ENCODE assay signal across 7 cellular contexts in genomic region chrX:71416260-71416659, GRCh38. TPM values are rescaled to one million over a fixed set of nuclear protein-coding genes. Genes with fewer than 3 reads are reported as not detected.
DNase-seq lines count a peak whose midpoint lies in the region; ATAC-seq, FAIRE-seq and TF ChIP-seq lines count a peak whose summit lies in the region.
"Not testable (repeated sequence)": the region's sequence is repeated elsewhere in the genome, so short reads cannot be mapped to it uniquely, and the experiment has no call there.

No MANE protein-coding gene starts in this region.

- in situ Hi-C loops in GM12878 (cut with MboI) = not testable (repeated sequence)

- H3K36me3 ChIP-seq in GM12878 (ENCODE audit: control insufficient read depth in 2 of 2, insufficient read depth in 2 of 2, low read length in 1 of 2); endothelial cell of umbilical vein (ENCODE audit: control insufficient read depth in 2 of 2, extremely low read depth in 1 of 2, insufficient read depth in 2 of 2, low read length in 2 of 2): not testable (repeated sequence)

- H4K20me1 ChIP-seq in GM12878 (ENCODE audit: control insufficient read depth, insufficient read depth); endothelial cell of umbilical vein (replicated peaks; ENCODE audit: control insufficient read depth, extremely low read depth, insufficient read depth, low read length): not testable (repeated sequence)

- ATAC-seq in SK-N-SH treated with all-trans-retinoic acid at 6 μM for 48 hours = peak; percentile 65; the same call in 2 of the 3 replicates
- peak; percentile 50; the same call in 2 of the 3 replicates for ATAC-seq in GM12878
- ATAC-seq in left lobe of liver = peak; percentile 47
- peak; percentile 50 for ATAC-seq in stimulated activated naive CD8-positive, alpha-beta T cell treated with anti-CD3 and anti-CD28 coated beads, Interleukin-15, amount 100 ng/mL, for 72 hours

- not testable (repeated sequence) for H3K27ac Mint-ChIP-seq in stimulated activated naive CD8-positive, alpha-beta T cell treated with anti-CD3 and anti-CD28 coated beads, Interleukin-15, amount 100 ng/mL, for 72 hours

- not testable (repeated sequence) for H3K79me2 ChIP-seq in GM12878 (ENCODE audit: control insufficient read depth, insufficient read depth, low read length); endothelial cell of umbilical vein (ENCODE audit: control insufficient read depth, insufficient read depth, low read length)

- not testable (repeated sequence) for H3K9me3 Mint-ChIP-seq in stimulated activated naive CD8-positive, alpha-beta T cell treated with anti-CD3 and anti-CD28 coated beads, Interleukin-15, amount 100 ng/mL, for 72 hours

- not testable (repeated sequence) for BruUV-seq in GM12878 (replicated peaks; lab: Mats Ljungman, UMichigan); endothelial cell of umbilical vein (replicated peaks; lab: Mats Ljungman, UMichigan)

- not testable (repeated sequence) for TF ChIP-seq CTCF in GM12878 (IDR thresholded peaks at IDR 0.05 in 2 of 3, conservative IDR thresholded peaks at IDR 0.05 in 1 of 3; ENCODE audit: control insufficient read depth in 2 of 3, extremely low read depth in 1 of 3, insufficient read depth in 1 of 3, low read depth in 3 of 3, low read length in 3 of 3); endothelial cell of umbilical vein (IDR thresholded peaks at IDR 0.05; ENCODE audit: extremely low read depth in 1 of 2, insufficient read depth in 1 of 2, low read depth in 1 of 2, low read length in 2 of 2)

- not testable (repeated sequence) for DNase-seq in GM18507 (ENCODE audit: extremely low spot score, insufficient read length, low read depth); GM12878 (ENCODE audit: low read depth, low spot score); endothelial cell of umbilical vein (ENCODE audit: low read depth, low spot score); left lobe of liver (ENCODE audit: low spot score); stimulated activated naive CD8-positive, alpha-beta T cell treated with anti-CD3 and anti-CD28 coated beads, Interleukin-15, amount 100 ng/mL, for 72 hours
- peak; percentile 17 for DNase-seq in NCI-H1694 (lab: John Stamatoyannopoulos, UW)

- WGBS in GM12878 (ENCODE audit: insufficient coverage, insufficient replicate concordance, low lambda C conversion rate, missing lambda C conversion rate) = 43% methylated on average over 4 of the region's 5 CpGs

- H2AFZ ChIP-seq in GM12878 (ENCODE audit: control insufficient read depth, low read depth, low read length); endothelial cell of umbilical vein (ENCODE audit: low read depth, low read length): not testable (repeated sequence)

- SMC1A ChIA-PET in GM12878 (lab: Charles Lee; ENCODE audit: uncharacterized antibody, unreplicated experiment) = not testable (repeated sequence)

- FAIRE-seq in GM18507 (lab: Jason Lieb, UNC) = peak; percentile 69
- not testable (repeated sequence) for FAIRE-seq in GM12878 (lab: Jason Lieb, UNC)
- FAIRE-seq in endothelial cell of umbilical vein (lab: Jason Lieb, UNC) = peak; percentile 59

- intact Hi-C loops in GM12878 (cut with micrococcal nuclease; ENCODE audit: unreplicated experiment); endothelial cell of umbilical vein (cut with micrococcal nuclease): not testable (repeated sequence)

- RAD21 ChIA-PET in GM12878 (lab: Charles Lee; ENCODE audit: unreplicated experiment) = not testable (repeated sequence)

- TF ChIP-seq POLR2A in GM12878 (IDR thresholded peaks at IDR 0.05; ENCODE audit: low read depth, low read length); endothelial cell of umbilical vein (IDR thresholded peaks at IDR 0.05; ENCODE audit: low read depth, low read length): not testable (repeated sequence)

- not testable (repeated sequence) for H3K4me1 ChIP-seq in GM12878 (ENCODE audit: control insufficient read depth, insufficient read depth, low read length); endothelial cell of umbilical vein (ENCODE audit: control insufficient read depth, extremely low read depth, insufficient read depth, low read length)

- CTCF ChIA-PET in GM12878 (lab: Yijun Ruan, JAX); endothelial cell of umbilical vein (lab: Charles Lee): not testable (repeated sequence)

- TF ChIP-seq EP300 in GM12878 (IDR thresholded peaks at IDR 0.05; ENCODE audit: borderline replicate concordance in 1 of 2, control insufficient read depth in 1 of 2, low read depth in 2 of 2, low read length in 2 of 2) = not testable (repeated sequence)

- not testable (repeated sequence) for H3K9me1 ChIP-seq in endothelial cell of umbilical vein (replicated peaks; ENCODE audit: control insufficient read depth, extremely low read depth, insufficient read depth, low read length)

- POLR2A ChIA-PET in GM12878 (lab: Charles Lee); endothelial cell of umbilical vein (lab: Charles Lee): not testable (repeated sequence)

- H3K4me3 ChIP-seq in GM12878; endothelial cell of umbilical vein (replicated peaks in 1 of 3; ENCODE audit: insufficient read depth in 1 of 3, low read depth in 1 of 3, low read length in 3 of 3): not testable (repeated sequence)

- H3K4me1 Mint-ChIP-seq in stimulated activated naive CD8-positive, alpha-beta T cell treated with anti-CD3 and anti-CD28 coated beads, Interleukin-15, amount 100 ng/mL, for 72 hours = not testable (repeated sequence)

- H3K4me3 Mint-ChIP-seq in stimulated activated naive CD8-positive, alpha-beta T cell treated with anti-CD3 and anti-CD28 coated beads, Interleukin-15, amount 100 ng/mL, for 72 hours = not testable (repeated sequence)

- not testable (repeated sequence) for H3K9me3 ChIP-seq in GM12878 (replicated peaks; ENCODE audit: control insufficient read depth, insufficient read depth, low read length); endothelial cell of umbilical vein (replicated peaks; ENCODE audit: control insufficient read depth, insufficient read depth, low read length)

- not testable (repeated sequence) for H3K27me3 Mint-ChIP-seq in stimulated activated naive CD8-positive, alpha-beta T cell treated with anti-CD3 and anti-CD28 coated beads, Interleukin-15, amount 100 ng/mL, for 72 hours

- H3K4me2 ChIP-seq in GM12878 (ENCODE audit: control insufficient read depth, insufficient read depth); endothelial cell of umbilical vein (ENCODE audit: insufficient read depth, low read length): not testable (repeated sequence)

- not testable (repeated sequence) for H3K27me3 ChIP-seq in GM12878 (replicated peaks in 1 of 2; ENCODE audit: control insufficient read depth in 2 of 2, insufficient read depth in 2 of 2, low read length in 1 of 2); endothelial cell of umbilical vein (ENCODE audit: control insufficient read depth in 2 of 2, insufficient read depth in 2 of 2, low read length in 2 of 2)

- H3K9ac ChIP-seq in GM12878 (ENCODE audit: control insufficient read depth, insufficient read depth, low read length); endothelial cell of umbilical vein (replicated peaks; ENCODE audit: extremely low read depth, insufficient read depth, low read length): not testable (repeated sequence)

- dilution Hi-C loops in endothelial cell of umbilical vein (cut with MboI; ENCODE audit: extremely low pct_ligation_motif_present, low sequenced_read_pairs) = not testable (repeated sequence)

- H3K27ac ChIP-seq in GM12878 (ENCODE audit: control insufficient read depth, insufficient read depth); endothelial cell of umbilical vein (ENCODE audit: insufficient read depth, low read depth, low read length): not testable (repeated sequence)

- not testable (repeated sequence) for TF ChIP-seq RAD21 in GM12878 (IDR thresholded peaks at IDR 0.05; ENCODE audit: insufficient read depth, low read depth, low read length)

RNA-seq across cellular contexts. Expression of gene TAF1, which starts 50.1 kb away (rescaled TPM):
- 139 and 148 TPM in 2 replicates for total RNA-seq in GM12878 (2013; cell fraction: nucleolus; rRNA removed)
- total RNA-seq in GM12878 (2014; rRNA removed) = 20.9 and 24.3 TPM in 2 replicates
- 24.2 and 25.2 TPM in 2 replicates for total RNA-seq in GM12878 (2014; rRNA removed; fragmentation: Illumina TruSeq; extraction: Trizol)
- 19.4 and 23.4 TPM in 2 replicates for total RNA-seq in GM12878 (2021)
- polyA plus RNA-seq in GM12878 (2011; ENCODE audit: low read depth) = 14.8 TPM
- 17.1 and 21.5 TPM in 2 replicates for polyA plus RNA-seq in GM12878 (2011; rRNA removed)
- 13.6 and 14.4 TPM in 2 replicates for polyA plus RNA-seq in GM12878 (2011; cell fraction: cytosol; rRNA removed)
- polyA plus RNA-seq in GM12878 (2011; cell fraction: nucleus; rRNA removed) = 16.0 and 28.1 TPM in 2 replicates
- 20.0 and 20.8 TPM in 2 replicates for polyA plus RNA-seq in GM12878 (2012)
- polyA plus RNA-seq in GM12878 (2014; fragmentation: Illumina TruSeq; extraction: Trizol) = 23.3 and 31.4 TPM in 2 replicates
- 1 to 10 TPM; 4.1 to 4.8 TPM for polyA plus RNA-seq in GM12878 (2014; fragmentation: Nextera tagmentation; extraction: Ambion mirVana)
- polyA plus RNA-seq in GM12878 (2014; rRNA removed) = 17.3 and 17.7 TPM in 2 replicates
- polyA plus RNA-seq in GM12878 (2016; fragmentation: Nextera tagmentation; extraction: Ambion mirVana) = 10 to 100 TPM in 1 of 2 experiments, 1 to 10 TPM in 1; 8.0 to 11.6 TPM
- polyA minus RNA-seq in GM12878 (2011; rRNA and poly(A)+ RNA removed) = 34.5 and 54.8 TPM in 2 replicates
- 19.4 and 27.8 TPM in 2 replicates for polyA minus RNA-seq in GM12878 (2011; cell fraction: cytosol; rRNA and poly(A)+ RNA removed)
- 27.2 and 43.4 TPM in 2 replicates for polyA minus RNA-seq in GM12878 (2011; cell fraction: nucleus; rRNA and poly(A)+ RNA removed)
- 39.0 and 41.0 TPM in 2 replicates for total RNA-seq in endothelial cell of umbilical vein
- polyA plus RNA-seq in endothelial cell of umbilical vein = 7.0 and 8.2 TPM in 2 replicates
- polyA plus RNA-seq in endothelial cell of umbilical vein (2011; cell fraction: cytosol; rRNA removed) = 12.5 and 13.1 TPM in 2 replicates
- 34.2 and 54.1 TPM in 2 replicates for polyA plus RNA-seq in endothelial cell of umbilical vein (2011; cell fraction: nucleus; rRNA removed)
- 19.3 and 20.3 TPM in 2 replicates for polyA plus RNA-seq in endothelial cell of umbilical vein (2012)
- 52.9 and 54.4 TPM in 2 replicates for polyA minus RNA-seq in endothelial cell of umbilical vein
- polyA minus RNA-seq in endothelial cell of umbilical vein (2011; cell fraction: cytosol; rRNA and poly(A)+ RNA removed) = 25.4 TPM
- polyA minus RNA-seq in endothelial cell of umbilical vein (2011; cell fraction: nucleus; rRNA and poly(A)+ RNA removed) = 61.3 and 76.9 TPM in 2 replicates
- 13.2 TPM for total RNA-seq in left lobe of liver
